In the genomic region with DNA sequence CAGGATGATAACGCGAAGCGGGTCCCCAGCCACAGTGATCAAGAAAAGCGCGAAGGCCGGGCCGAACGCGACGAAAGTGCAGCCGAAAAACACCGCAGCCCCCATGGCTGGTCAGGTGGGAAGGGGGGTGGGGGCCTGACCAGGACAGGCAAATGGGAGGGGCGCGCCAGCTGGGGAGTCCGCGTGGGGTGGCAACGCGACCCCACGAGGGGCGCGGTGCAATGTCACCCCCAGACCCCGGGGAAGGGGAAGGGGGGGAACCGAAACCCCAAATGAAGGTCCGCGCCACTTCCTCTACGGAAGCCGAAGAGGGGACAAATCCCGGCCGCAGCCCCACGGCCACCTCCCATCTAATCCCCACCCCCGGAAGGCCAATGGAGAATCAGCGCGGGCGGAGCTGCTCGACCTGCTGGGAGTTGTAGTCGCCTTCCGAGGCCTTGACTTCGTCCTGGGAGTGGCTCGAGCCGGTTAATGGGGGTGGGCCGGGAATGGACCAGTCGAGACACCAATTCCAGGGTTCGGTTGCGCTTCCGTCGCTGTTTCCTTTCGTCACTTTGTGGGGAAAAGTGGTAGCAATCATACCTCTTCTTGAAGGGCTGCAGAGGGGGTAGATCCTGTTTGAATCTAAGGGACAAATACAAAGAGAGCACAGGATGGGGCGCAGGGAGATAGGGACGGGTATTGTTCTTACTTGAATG, we compare ENCODE assay signal across 1 cellular context.
TF ChIP-seq lines count a peak whose summit lies in the region.

TSS of gene APH1A (minus strand) at position 311 of the 698 bp plus-strand sequence. CDS start at position 105, 206 bp downstream.

TF ChIP-seq in HepG2, 621 proteins besides CTCF, POLR2A, EP300 and RAD21 (continued from another document and continues in another):
- TF ChIP-seq, protein P1, sequence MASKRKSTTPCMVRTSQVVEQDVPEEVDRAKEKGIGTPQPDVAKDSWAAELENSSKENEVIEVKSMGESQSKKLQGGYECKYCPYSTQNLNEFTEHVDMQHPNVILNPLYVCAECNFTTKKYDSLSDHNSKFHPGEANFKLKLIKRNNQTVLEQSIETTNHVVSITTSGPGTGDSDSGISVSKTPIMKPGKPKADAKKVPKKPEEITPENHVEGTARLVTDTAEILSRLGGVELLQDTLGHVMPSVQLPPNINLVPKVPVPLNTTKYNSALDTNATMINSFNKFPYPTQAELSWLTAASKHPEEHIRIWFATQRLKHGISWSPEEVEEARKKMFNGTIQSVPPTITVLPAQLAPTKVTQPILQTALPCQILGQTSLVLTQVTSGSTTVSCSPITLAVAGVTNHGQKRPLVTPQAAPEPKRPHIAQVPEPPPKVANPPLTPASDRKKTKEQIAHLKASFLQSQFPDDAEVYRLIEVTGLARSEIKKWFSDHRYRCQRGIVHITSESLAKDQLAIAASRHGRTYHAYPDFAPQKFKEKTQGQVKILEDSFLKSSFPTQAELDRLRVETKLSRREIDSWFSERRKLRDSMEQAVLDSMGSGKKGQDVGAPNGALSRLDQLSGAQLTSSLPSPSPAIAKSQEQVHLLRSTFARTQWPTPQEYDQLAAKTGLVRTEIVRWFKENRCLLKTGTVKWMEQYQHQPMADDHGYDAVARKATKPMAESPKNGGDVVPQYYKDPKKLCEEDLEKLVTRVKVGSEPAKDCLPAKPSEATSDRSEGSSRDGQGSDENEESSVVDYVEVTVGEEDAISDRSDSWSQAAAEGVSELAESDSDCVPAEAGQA (IDR thresholded peaks at IDR 0.05; ENCODE audit: low read depth) = peak; percentile 60; the same call in 1 of the 2 replicates
- TF ChIP-seq, protein P1 (CRISPR knock-in tag; IDR thresholded peaks at IDR 0.05; ENCODE audit: borderline replicate concordance) = 0 out of 2 replicates have a peak, but pooled peaks have one; percentile 17
- TF ChIP-seq ZNF484 (CRISPR knock-in tag; IDR thresholded peaks at IDR 0.05; ENCODE audit: borderline replicate concordance, low read depth) (no peak), PCBP1 (IDR thresholded peaks at IDR 0.05; ENCODE audit: borderline replicate concordance, low read depth, low read length) (no peak), ZNF292 (CRISPR knock-in tag; IDR thresholded peaks at IDR 0.05; ENCODE audit: borderline replicate concordance, low read depth) (no peak), ZNF713 (CRISPR knock-in tag; IDR thresholded peaks at IDR 0.05) (no peak), ATF7 (IDR thresholded peaks at IDR 0.05) (no peak), ATF7 (CRISPR knock-in tag; IDR thresholded peaks at IDR 0.05) (no peak), MTERF4 (CRISPR knock-in tag; IDR thresholded peaks at IDR 0.05) (no peak), ATF7-NPFF (CRISPR knock-in tag; IDR thresholded peaks at IDR 0.05; ENCODE audit: low read depth) (no peak), GZF1 (CRISPR knock-in tag; IDR thresholded peaks at IDR 0.05) (no peak), FOXK2 (IDR thresholded peaks at IDR 0.05) (no peak), XBP1 (CRISPR knock-in tag; IDR thresholded peaks at IDR 0.05) (no peak), ZNF20 (CRISPR knock-in tag; IDR thresholded peaks at IDR 0.05) (0 out of 2 replicates have a peak, but pooled peaks have one; percentile 42), HNRNPLL (IDR thresholded peaks at IDR 0.05; ENCODE audit: low read depth, low read length, poor library complexity, severe bottlenecking) (peak; percentile 70), IRX3 (CRISPR knock-in tag; IDR thresholded peaks at IDR 0.05; ENCODE audit: borderline replicate concordance, low read depth) (no peak), PRDM10 (CRISPR knock-in tag; IDR thresholded peaks at IDR 0.05; ENCODE audit: low read depth) (peak; percentile 93), HOXA3 (CRISPR knock-in tag; IDR thresholded peaks at IDR 0.05) (peak; percentile 73; the same call in 1 of the 2 replicates), STAT5B (CRISPR knock-in tag; IDR thresholded peaks at IDR 0.05) (0 out of 2 replicates have a peak, but pooled peaks have one; percentile 18), ZNF670 (CRISPR knock-in tag; IDR thresholded peaks at IDR 0.05; ENCODE audit: borderline replicate concordance) (peak; percentile 72; the same call in 1 of the 2 replicates), ZNF556 (CRISPR knock-in tag; IDR thresholded peaks at IDR 0.05; ENCODE audit: borderline replicate concordance) (no peak; the same call in 1 of the 2 replicates), NFIB (CRISPR knock-in tag; IDR thresholded peaks at IDR 0.05; ENCODE audit: borderline replicate concordance) (no peak), ZSCAN25 (CRISPR knock-in tag; IDR thresholded peaks at IDR 0.05) (no peak), AGO1 (IDR thresholded peaks at IDR 0.05; ENCODE audit: low read depth, low read length, poor library complexity, severe bottlenecking) (no peak), ZSCAN29 (CRISPR knock-in tag; conservative IDR thresholded peaks at IDR 0.05) (no peak), ZNF441 (CRISPR knock-in tag; IDR thresholded peaks at IDR 0.05; ENCODE audit: borderline replicate concordance) (0 out of 2 replicates have a peak, but pooled peaks have one; percentile 18), ZNF775 (CRISPR knock-in tag; IDR thresholded peaks at IDR 0.05; ENCODE audit: borderline replicate concordance) (no peak), NCOR1 (IDR thresholded peaks at IDR 0.05; ENCODE audit: borderline replicate concordance, low read length) (peak; percentile 29; the same call in 1 of the 2 replicates), ELF3 (CRISPR knock-in tag; IDR thresholded peaks at IDR 0.05) (peak; percentile 27; the same call in 1 of the 2 replicates), ZBTB20 (CRISPR knock-in tag; IDR thresholded peaks at IDR 0.05; ENCODE audit: borderline replicate concordance, low read depth) (no peak), MEIS1 (CRISPR knock-in tag; IDR thresholded peaks at IDR 0.05; ENCODE audit: borderline replicate concordance) (no peak), ZNF33A (CRISPR knock-in tag; IDR thresholded peaks at IDR 0.05; ENCODE audit: borderline replicate concordance) (no peak), DMTF1 (CRISPR knock-in tag; IDR thresholded peaks at IDR 0.05) (no peak), ZNF280D (CRISPR knock-in tag; IDR thresholded peaks at IDR 0.05) (no peak)
- TF ChIP-seq, protein P2, sequence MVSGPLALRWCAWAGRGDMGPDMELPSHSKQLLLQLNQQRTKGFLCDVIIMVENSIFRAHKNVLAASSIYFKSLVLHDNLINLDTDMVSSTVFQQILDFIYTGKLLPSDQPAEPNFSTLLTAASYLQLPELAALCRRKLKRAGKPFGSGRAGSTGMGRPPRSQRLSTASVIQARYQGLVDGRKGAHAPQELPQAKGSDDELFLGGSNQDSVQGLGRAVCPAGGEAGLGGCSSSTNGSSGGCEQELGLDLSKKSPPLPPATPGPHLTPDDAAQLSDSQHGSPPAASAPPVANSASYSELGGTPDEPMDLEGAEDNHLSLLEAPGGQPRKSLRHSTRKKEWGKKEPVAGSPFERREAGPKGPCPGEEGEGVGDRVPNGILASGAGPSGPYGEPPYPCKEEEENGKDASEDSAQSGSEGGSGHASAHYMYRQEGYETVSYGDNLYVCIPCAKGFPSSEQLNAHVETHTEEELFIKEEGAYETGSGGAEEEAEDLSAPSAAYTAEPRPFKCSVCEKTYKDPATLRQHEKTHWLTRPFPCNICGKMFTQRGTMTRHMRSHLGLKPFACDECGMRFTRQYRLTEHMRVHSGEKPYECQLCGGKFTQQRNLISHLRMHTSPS (CRISPR knock-in tag; IDR thresholded peaks at IDR 0.05; ENCODE audit: low read depth) = no peak
- TF ChIP-seq, protein P3, sequence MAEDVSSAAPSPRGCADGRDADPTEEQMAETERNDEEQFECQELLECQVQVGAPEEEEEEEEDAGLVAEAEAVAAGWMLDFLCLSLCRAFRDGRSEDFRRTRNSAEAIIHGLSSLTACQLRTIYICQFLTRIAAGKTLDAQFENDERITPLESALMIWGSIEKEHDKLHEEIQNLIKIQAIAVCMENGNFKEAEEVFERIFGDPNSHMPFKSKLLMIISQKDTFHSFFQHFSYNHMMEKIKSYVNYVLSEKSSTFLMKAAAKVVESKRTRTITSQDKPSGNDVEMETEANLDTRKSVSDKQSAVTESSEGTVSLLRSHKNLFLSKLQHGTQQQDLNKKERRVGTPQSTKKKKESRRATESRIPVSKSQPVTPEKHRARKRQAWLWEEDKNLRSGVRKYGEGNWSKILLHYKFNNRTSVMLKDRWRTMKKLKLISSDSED (CRISPR knock-in tag; IDR thresholded peaks at IDR 0.05) = no peak
